8 cellular contexts compared by ENCODE assay signal in genomic region chr2:144519934-144520717, GRCh38. TPM values are rescaled to one million over a fixed set of nuclear protein-coding genes. Genes with fewer than 3 reads are reported as not detected.
A peak's percentile ranks its signal among the peaks of the same experiment; 100 is the strongest.
DNase-seq lines count a peak whose midpoint lies in the region; ATAC-seq and TF ChIP-seq lines count a peak whose summit lies in the region.

ZEB2 (minus strand) TSS chr2:144520119; CDS start chr2:144517350, 2,769 bp downstream.

- ATAC-seq in GM23338 (no peak), GM21390 (IDR thresholded peaks at IDR 0.05; ENCODE audit: unreplicated experiment) (no peak), GM21526 (IDR thresholded peaks at IDR 0.05; ENCODE audit: low FRiP score, unreplicated experiment) (no peak)

- DNase-seq in AG10803 (ENCODE audit: low read depth) (peak; percentile 90), GM23338 (ENCODE audit: low spot score) (peak; percentile 72), Peyer's patch (peak in 2 of 3 donors; percentile 78 to 80), caudate nucleus (lab: John Stamatoyannopoulos, UW) (peak in 25 of 61 donors; percentile 21 to 72 (median 55)), kidney epithelial cell (ENCODE audit: low read depth) (no peak), smooth muscle cell of the brain vasculature (ENCODE audit: low read depth, low spot score) (peak; percentile 85)

- TF ChIP-seq POLR2A in Peyer's patch (IDR thresholded peaks at IDR 0.05) = no peak

- H3K27ac ChIP-seq in GM23338 (ENCODE audit: low read depth) = no peak within 1 kb of the TSS
- peak within 1 kb of the TSS; percentile 82 to 93 (median 87) for H3K27ac ChIP-seq in Peyer's patch
- peak within 1 kb of the TSS; percentile 98 for H3K27ac ChIP-seq in caudate nucleus (ENCODE audit: low read depth, low read length)

- TF ChIP-seq CTCF in AG10803 (conservative IDR thresholded peaks at IDR 0.05; ENCODE audit: low read length) = peak; percentile 81
- TF ChIP-seq CTCF in GM23338 (conservative IDR thresholded peaks at IDR 0.05; ENCODE audit: low read depth in 2 of 2) = peak; percentile 24 to 30; a peak in 3 of 4 replicates
- TF ChIP-seq CTCF in Peyer's patch (IDR thresholded peaks at IDR 0.05) = peak; percentile 23 to 58 (median 50)
- peak; percentile 58 for TF ChIP-seq CTCF in kidney epithelial cell (IDR thresholded peaks at IDR 0.05; ENCODE audit: insufficient read depth, low read length, poor library complexity, severe bottlenecking)

- no peaks in the 10 kb centered on the region; the same call in 1 of the 3 replicates for H3K9me3 Mint-ChIP-seq in GM23338

- H3K79me2 ChIP-seq in GM23338 (replicated peaks; ENCODE audit: insufficient read depth) = no peaks in the 10 kb centered on the region

- H2AFZ ChIP-seq in GM23338 = no peak within 1 kb of the TSS

- peaks cover 36% of the 10 kb centered on the region for H3K27me3 Mint-ChIP-seq in GM23338 (ENCODE audit: insufficient read depth, low read depth, poor library complexity)

- H3K36me3 ChIP-seq in GM23338 (ENCODE audit: insufficient read depth) (no peaks in the 10 kb centered on the region), Peyer's patch (no peaks in the 10 kb centered on the region), kidney epithelial cell (ENCODE audit: control insufficient read depth, insufficient read depth, low read length) (no peaks in the 10 kb centered on the region)

- H3K4me1 ChIP-seq in GM23338 (ENCODE audit: insufficient read depth) (peaks cover 65% of the 10 kb centered on the region), Peyer's patch (peaks cover 0 to 4% (median 0%) of the 10 kb centered on the region in 4 donors)

- peak within 1 kb of the TSS; percentile 74 for H3K4me2 ChIP-seq in GM23338

- H3K36me3 Mint-ChIP-seq in GM23338 (ENCODE audit: low read depth) = no peaks in the 10 kb centered on the region; the same call in 2 of the 3 replicates

- H4K20me1 ChIP-seq in GM23338 (replicated peaks; ENCODE audit: insufficient read depth) = peaks cover 21% of the 10 kb centered on the region

- peak within 1 kb of the TSS; percentile 47; the same call in 1 of the 3 replicates for H3K4me3 Mint-ChIP-seq in GM23338

- H3F3A ChIP-seq in GM23338 (replicated peaks; ENCODE audit: low read depth) = peaks cover 17% of the 10 kb centered on the region

- no peak within 1 kb of the TSS for H3K27ac Mint-ChIP-seq in GM23338

- H3K9me3 ChIP-seq in Peyer's patch = no peaks in the 10 kb centered on the region

- H3K4me1 Mint-ChIP-seq in GM23338 = peaks cover 39% of the 10 kb centered on the region

- no peaks in the 10 kb centered on the region for H3K9me2 ChIP-seq in GM23338 (ENCODE audit: insufficient read depth)

- H3K27me3 ChIP-seq in GM23338 (ENCODE audit: insufficient read depth) = peaks cover 84% of the 10 kb centered on the region
- no peaks in the 10 kb centered on the region for H3K27me3 ChIP-seq in Peyer's patch
- H3K27me3 ChIP-seq in kidney epithelial cell (ENCODE audit: control insufficient read depth, insufficient read depth, low read length) = peaks cover 4% of the 10 kb centered on the region

- H3K4me3 ChIP-seq in AG10803 (ENCODE audit: low read length) = peak within 1 kb of the TSS; percentile 85
- peak within 1 kb of the TSS; percentile 75 for H3K4me3 ChIP-seq in GM23338
- peak within 1 kb of the TSS; percentile 58 to 68 (median 62) for H3K4me3 ChIP-seq in Peyer's patch
- H3K4me3 ChIP-seq in kidney epithelial cell (ENCODE audit: low read depth, low read length) = peak within 1 kb of the TSS; percentile 73

TF ChIP-seq in GM23338, 12 proteins besides CTCF, POLR2A, EP300 and RAD21 (continues in another document):
- TF ChIP-seq POLR2AphosphoS5 (IDR thresholded peaks at IDR 0.05; ENCODE audit: low read depth) (no peak), JUNB (IDR thresholded peaks at IDR 0.05; ENCODE audit: unreplicated experiment) (peak; percentile 42), ETS1 (IDR thresholded peaks at IDR 0.05) (no peak), EZH2phosphoT487 (IDR thresholded peaks at IDR 0.05; ENCODE audit: unreplicated experiment) (no peak), EZH2 (IDR thresholded peaks at IDR 0.05; ENCODE audit: low read depth, unreplicated experiment) (peak; percentile 71), NANOG (IDR thresholded peaks at IDR 0.05; ENCODE audit: borderline replicate concordance) (no peak), REST (IDR thresholded peaks at IDR 0.05; ENCODE audit: unreplicated experiment) (no peak)

RNA-seq across cellular contexts. Expression of gene ZEB2, which starts in this region (rescaled TPM):
- 0.08 TPM in 1 of 2 replicates, not detected in the other for total RNA-seq in GM23338 (2014; rRNA removed; shearing (Covaris generic))
- 0.07 and 0.45 TPM in 2 replicates for polyA plus RNA-seq in GM23338 (2016; fragmentation: Nextera tagmentation; extraction: Ambion mirVana)
- 100 to 1,000 TPM in 1 of 4 donors, 10 to 100 TPM in 3; 12.4 to 149 (median 29.9) TPM for total RNA-seq in Peyer's patch
- 14.7 and 15.7 TPM in 2 replicates for total RNA-seq in kidney epithelial cell

Comparison
In these comparisons a context has a peak if more than half of its experiments do, and no peak if none do; other contexts are left out.
1. RNA of gene ZEB2 (total RNA-seq): 12.4 to 149 TPM in Peyer's patch and 14.7 to 15.7 TPM in kidney epithelial cell; 0.08 TPM in GM23338; every median in the first group is over 10 times any median in the second.
2. Peak in DNase-seq, H3K4me3 ChIP-seq and H3K4me2 ChIP-seq in GM23338; RNA of the gene not detected or under 1 TPM.
3. CTCF ChIP-seq: peak in every context shown above with its lines; median percentile 81 in AG10803; 58 in kidney epithelial cell; 50 in Peyer's patch; 27 in GM23338.
4. Peak in every context shown above with its lines, with median percentiles within 50 percentile points of each other: H3K4me3 ChIP-seq.